Comparison of ENCODE assay signal across 1 cellular context in the genomic region with DNA sequence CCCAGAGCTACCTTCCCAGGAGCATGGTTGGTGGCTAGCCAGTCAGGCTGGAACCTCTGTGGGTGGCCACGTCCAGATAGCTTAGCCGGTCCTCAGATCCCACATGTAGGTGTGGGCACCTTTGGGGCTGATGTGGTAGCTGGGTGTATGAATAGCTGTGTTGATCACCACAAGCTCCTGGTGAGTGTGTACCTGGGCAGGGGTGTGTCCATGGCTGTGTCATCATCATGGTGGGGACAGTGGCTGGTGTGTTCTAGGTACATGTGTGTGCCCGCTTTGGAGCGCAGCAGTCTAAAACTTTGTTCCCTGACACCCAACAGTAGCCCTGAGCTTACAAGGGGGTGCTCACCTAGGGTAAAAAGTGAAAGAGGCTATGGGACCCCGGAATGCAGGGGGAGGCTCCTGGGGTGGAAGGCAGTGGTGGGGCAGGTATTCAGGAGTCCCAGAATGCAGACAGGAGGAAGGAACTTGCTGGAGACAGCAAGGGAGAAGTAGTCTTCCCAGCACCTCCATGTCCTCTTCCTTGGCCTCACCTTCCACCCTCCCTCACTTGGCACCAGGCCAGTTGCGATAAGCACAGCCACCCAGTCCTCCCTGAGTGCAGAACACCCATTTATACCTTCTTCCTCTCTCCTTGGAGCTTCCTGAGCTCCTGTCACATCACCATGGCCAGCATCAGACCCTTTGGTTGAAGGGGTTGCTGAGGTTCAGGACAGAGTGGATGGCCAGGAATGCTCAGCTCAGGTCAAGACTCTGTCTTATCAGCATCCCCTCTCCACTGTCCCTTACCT.
TF ChIP-seq lines count a peak whose summit lies in the region.

No MANE protein-coding gene starts in this region.

TF ChIP-seq in HCT116, 20 proteins besides CTCF, POLR2A, EP300 and RAD21 (continued from another document):
- TF ChIP-seq JUND (IDR thresholded peaks at IDR 0.05) (no peak), CEBPB (IDR thresholded peaks at IDR 0.05; ENCODE audit: low read depth) (no peak)
TF ChIP-seq in HCT116: peak in this region for 0.
